12 cellular contexts compared by ENCODE assay signal in genomic region chr19:40411125-40411842, GRCh38. TPM values are rescaled to one million over a fixed set of nuclear protein-coding genes. Genes with fewer than 3 reads are reported as not detected.
DNase-seq lines count a peak whose midpoint lies in the region; ATAC-seq and TF ChIP-seq lines count a peak whose summit lies in the region.
"Had no signal": no experiment of that assay in that cellular context is flagged by ENCODE, and none has a peak within 500 bp of the region (broad histone marks: within the 10 kb centered on the region; RNA-seq: fewer than 3 reads in every experiment).

No MANE protein-coding gene starts in this region.

- ATAC-seq in foreskin keratinocyte = peak; percentile 13
- ATAC-seq in gastrocnemius medialis = peak; percentile 87 to 94
- no peak for ATAC-seq in HG02588 (IDR thresholded peaks at IDR 0.05; ENCODE audit: unreplicated experiment)

- no peaks in the 10 kb centered on the region for H3K9me3 ChIP-seq in HEK293 (ENCODE audit: control insufficient read depth, insufficient read depth, low read depth, low read length)
- no peaks in the 10 kb centered on the region for H3K9me3 ChIP-seq in gastrocnemius medialis
- H3K9me3 ChIP-seq: Peyer's patch had no signal

- POLR2A ChIA-PET in HEK293 (lab: Yijun Ruan, JAX) = interaction anchor here (0.6 to 5.5 kb wide), 5 partner anchors 10 to 51 kb away, joined by 3 to 38 read pairs (median 4); partner anchors contain the start of gene SERTAD1

- CTCF ChIA-PET in HEK293 (lab: Yijun Ruan, JAX) (interaction anchor here (0.7 to 4.4 kb wide), 4 partner anchors 9 to 53 kb away, joined by 3 to 37 read pairs (median 6); no protein-coding TSS in a partner anchor), Calu3 (lab: Charles Lee) (interaction anchor here (0.7 to 2.3 kb wide), 2 partner anchors 9 to 112 kb away, joined by 3 to 11 read pairs; no protein-coding TSS in a partner anchor)

- TF ChIP-seq CTCF in HEK293 (tag by site-specific recombination; IDR thresholded peaks at IDR 0.05) (no peak), foreskin keratinocyte (conservative IDR thresholded peaks at IDR 0.05) (no peak), gastrocnemius medialis (IDR thresholded peaks at IDR 0.05 in 4 of 5, conservative IDR thresholded peaks at IDR 0.05 in 1 of 5) (no peak), Calu3 (IDR thresholded peaks at IDR 0.05; ENCODE audit: unreplicated experiment) (no peak)

- no peak for DNase-seq in foreskin keratinocyte
- peak; percentile 71 to 93 for DNase-seq in gastrocnemius medialis
- no peak for DNase-seq in Calu3
- DNase-seq in NCI-H1417 treated with DMSO at 0.1 percent for 48 hours (lab: John Stamatoyannopoulos, UW) = no peak
- DNase-seq: activated CD4-positive, alpha-beta memory T cell treated with anti-CD3 and anti-CD28 coated beads for 36 hours; amniotic stem cell; COR-L47; NCI-H1436 treated with DMSO at 0.1 percent for 48 hours; Peyer's patch had no signal

- no peak overlapping the region for H3K4me3 Mint-ChIP-seq in Calu3 (ENCODE audit: low read depth, unreplicated experiment)
- H3K4me3 Mint-ChIP-seq: activated CD4-positive, alpha-beta memory T cell treated with anti-CD3 and anti-CD28 coated beads for 36 hours had no signal

- H3K4me1 ChIP-seq in HEK293 (ENCODE audit: control insufficient read depth, insufficient read depth, low read length) (no peaks in the 10 kb centered on the region), foreskin keratinocyte (no peaks in the 10 kb centered on the region), gastrocnemius medialis (peaks cover 23 to 29% of the 10 kb centered on the region in 2 donors)
- H3K4me1 ChIP-seq: Peyer's patch had no signal

- TF ChIP-seq POLR2A in gastrocnemius medialis (IDR thresholded peaks at IDR 0.05) = peak; percentile 57 to 65

- peaks cover 18% of the 10 kb centered on the region for H3K4me1 Mint-ChIP-seq in Calu3 (ENCODE audit: low read depth, unreplicated experiment)

- H3K27ac Mint-ChIP-seq in Calu3 (ENCODE audit: unreplicated experiment) = no peak overlapping the region
- H3K27ac Mint-ChIP-seq: activated CD4-positive, alpha-beta memory T cell treated with anti-CD3 and anti-CD28 coated beads for 36 hours had no signal

- intact Hi-C loops in gastrocnemius medialis (cut with DNase I; ENCODE audit: low total_unique reads) = no loop called here
- intact Hi-C loops in Calu3 (cut with micrococcal nuclease; ENCODE audit: unreplicated experiment) = no loop called here

- no TSS peak for BruUV-seq in Calu3 (replicated peaks; lab: Mats Ljungman, UMichigan)

- H3K27me3 Mint-ChIP-seq in Calu3 (ENCODE audit: unreplicated experiment) = no peaks in the 10 kb centered on the region

- no peaks in the 10 kb centered on the region for H3K9me3 Mint-ChIP-seq in Calu3 (ENCODE audit: low read depth, unreplicated experiment)
- H3K9me3 Mint-ChIP-seq: activated CD4-positive, alpha-beta memory T cell treated with anti-CD3 and anti-CD28 coated beads for 36 hours had no signal

- no peaks in the 10 kb centered on the region for H3K27me3 ChIP-seq in foreskin keratinocyte
- no peaks in the 10 kb centered on the region for H3K27me3 ChIP-seq in gastrocnemius medialis
- H3K27me3 ChIP-seq: Peyer's patch had no signal

- in situ Hi-C loops in gastrocnemius medialis (cut with MboI; ENCODE audit: low sequenced_read_pairs in 4 of 4) = loop anchor here in 1 of 4 donors (10.0 kb wide), 1 partner anchor 54 kb away; the partner anchor contains the start of genes BLVRB and SPTBN4

- no peaks in the 10 kb centered on the region for H3K36me3 Mint-ChIP-seq in Calu3 (ENCODE audit: insufficient read depth, unreplicated experiment)
- H3K36me3 Mint-ChIP-seq: activated CD4-positive, alpha-beta memory T cell treated with anti-CD3 and anti-CD28 coated beads for 36 hours had no signal

- no peaks in the 10 kb centered on the region for H3K36me3 ChIP-seq in HEK293 (ENCODE audit: control insufficient read depth in 2 of 2, insufficient read depth in 1 of 2, low read length in 2 of 2)
- H3K36me3 ChIP-seq in gastrocnemius medialis = no peaks in the 10 kb centered on the region
- H3K36me3 ChIP-seq: Peyer's patch had no signal

- H3K4me3 ChIP-seq in HEK293 (ENCODE audit: low read depth, low read length) (no peak overlapping the region), gastrocnemius medialis (peak overlapping the region in 3 of 4 donors; percentile 17 to 38 (median 26))
- H3K4me3 ChIP-seq: Peyer's patch, skin epidermis had no signal

- H3K27ac ChIP-seq in HEK293 (ENCODE audit: extremely low read depth, low read depth, low read length) = no peak overlapping the region
- H3K27ac ChIP-seq in foreskin keratinocyte = no peak overlapping the region
- peak overlapping the region; percentile 90 to 100 (median 98) for H3K27ac ChIP-seq in gastrocnemius medialis

TF ChIP-seq in HEK293, 187 proteins besides CTCF, POLR2A, EP300 and RAD21:
- TF ChIP-seq, protein P1, sequence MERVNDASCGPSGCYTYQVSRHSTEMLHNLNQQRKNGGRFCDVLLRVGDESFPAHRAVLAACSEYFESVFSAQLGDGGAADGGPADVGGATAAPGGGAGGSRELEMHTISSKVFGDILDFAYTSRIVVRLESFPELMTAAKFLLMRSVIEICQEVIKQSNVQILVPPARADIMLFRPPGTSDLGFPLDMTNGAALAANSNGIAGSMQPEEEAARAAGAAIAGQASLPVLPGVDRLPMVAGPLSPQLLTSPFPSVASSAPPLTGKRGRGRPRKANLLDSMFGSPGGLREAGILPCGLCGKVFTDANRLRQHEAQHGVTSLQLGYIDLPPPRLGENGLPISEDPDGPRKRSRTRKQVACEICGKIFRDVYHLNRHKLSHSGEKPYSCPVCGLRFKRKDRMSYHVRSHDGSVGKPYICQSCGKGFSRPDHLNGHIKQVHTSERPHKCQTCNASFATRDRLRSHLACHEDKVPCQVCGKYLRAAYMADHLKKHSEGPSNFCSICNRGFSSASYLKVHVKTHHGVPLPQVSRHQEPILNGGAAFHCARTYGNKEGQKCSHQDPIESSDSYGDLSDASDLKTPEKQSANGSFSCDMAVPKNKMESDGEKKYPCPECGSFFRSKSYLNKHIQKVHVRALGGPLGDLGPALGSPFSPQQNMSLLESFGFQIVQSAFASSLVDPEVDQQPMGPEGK (tag by site-specific recombination; IDR thresholded peaks at IDR 0.05) = 0 out of 2 replicates have a peak, but pooled peaks have one; percentile 27
- TF ChIP-seq GLI2 (tag by site-specific recombination; IDR thresholded peaks at IDR 0.05; ENCODE audit: borderline replicate concordance, low read depth) = no peak

RNA-seq across cellular contexts. Expression of gene PRX, which starts 1.9 kb away (rescaled TPM):
- total RNA-seq in foreskin keratinocyte = 0.95 TPM in 2 replicates
- polyA plus RNA-seq in foreskin keratinocyte = 0.53 and 0.77 TPM in 2 replicates
- 1 to 10 TPM; 2.4 to 4.2 (median 3.2) TPM for total RNA-seq in gastrocnemius medialis
- 1.6 and 1.8 TPM in 2 replicates for total RNA-seq in Calu3 (2022)

RNA-seq across cellular contexts. Expression of gene SERTAD1, which starts 14.5 kb away (rescaled TPM):
- total RNA-seq in foreskin keratinocyte (12.4 and 14.3 TPM in 2 replicates), gastrocnemius medialis (10 to 100 TPM; 15.3 to 18.3 (median 16.0) TPM), Calu3 (2022) (12.3 and 15.4 TPM in 2 replicates)
- 15.6 and 19.8 TPM in 2 replicates for polyA plus RNA-seq in foreskin keratinocyte

RNA-seq across cellular contexts. Expression of gene HIPK4, which starts 21.3 kb away (rescaled TPM):
- 0.07 and 0.10 TPM in 2 replicates for total RNA-seq in foreskin keratinocyte
- 0.09 and 0.11 TPM in 2 replicates for polyA plus RNA-seq in foreskin keratinocyte
- total RNA-seq in gastrocnemius medialis = under 1 TPM in 2 of 4 donors, not detected in 2; 0.20 to 0.39 TPM
- 0.14 TPM in 1 of 2 replicates, not detected in the other for total RNA-seq in Calu3 (2022)
- total RNA-seq: activated CD4-positive, alpha-beta memory T cell treated with anti-CD3 and anti-CD28 coated beads for 36 hours; Peyer's patch had no signal

RNA-seq across cellular contexts. Expression of gene SERTAD3, which starts 32.9 kb away (rescaled TPM):
- total RNA-seq in foreskin keratinocyte = 23.3 and 29.6 TPM in 2 replicates
- 22.3 and 24.1 TPM in 2 replicates for polyA plus RNA-seq in foreskin keratinocyte
- 10 to 100 TPM; 12.7 to 24.4 (median 18.1) TPM for total RNA-seq in gastrocnemius medialis
- 51.9 and 56.7 TPM in 2 replicates for total RNA-seq in Calu3 (2022)

RNA-seq across cellular contexts. Expression of gene BLVRB, which starts 54.3 kb away (rescaled TPM):
- total RNA-seq in foreskin keratinocyte (75.3 and 79.6 TPM in 2 replicates), gastrocnemius medialis (100 to 1,000 TPM; 254 to 679 (median 280) TPM), Calu3 (2022) (107 and 118 TPM in 2 replicates)
- 101 and 124 TPM in 2 replicates for polyA plus RNA-seq in foreskin keratinocyte

Comparison
In these comparisons a context has a peak if more than half of its experiments do, and no peak if none do; other contexts are left out.
1. H3K27ac ChIP-seq: peak in gastrocnemius medialis (4 of 4); none in HEK293 (single experiment) and foreskin keratinocyte (single experiment).
2. DNase-seq: peak in gastrocnemius medialis (2 of 2); none in foreskin keratinocyte (0 of 2), Calu3 (single experiment) and NCI-H1417 treated with DMSO at 0.1 percent for 48 hours (single experiment).